In the genomic region with DNA sequence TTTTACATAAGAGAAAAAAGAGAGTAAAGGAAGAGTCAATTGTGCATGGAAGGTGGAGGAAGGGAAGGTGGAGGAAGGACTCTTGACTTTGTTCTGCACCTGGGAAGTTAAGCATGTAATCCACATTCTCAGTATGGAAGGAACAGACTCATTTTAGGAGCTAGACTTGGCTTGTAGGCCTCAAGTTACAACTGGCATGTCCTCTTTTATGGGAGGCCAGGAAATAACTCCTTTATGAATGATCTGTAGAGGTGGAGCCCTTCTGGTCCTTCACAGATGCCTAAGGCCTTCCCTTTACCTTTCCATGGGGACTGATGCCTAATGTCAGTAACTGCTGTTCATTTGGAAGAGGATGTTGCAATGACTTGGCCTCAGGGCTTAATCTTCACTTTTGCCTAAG, we compare ENCODE assay signal across 21 cellular contexts.
"Had no signal": no experiment of that assay in that cellular context is flagged by ENCODE, and none has a peak within 500 bp of the region (broad histone marks: within the 10 kb centered on the region; RNA-seq: fewer than 3 reads in every experiment).

No MANE protein-coding gene starts in this region.

- DNase-seq: dorsolateral prefrontal cortex; effector CD4-positive, alpha-beta T cell; esophagus squamous epithelium; hypothalamus; immature natural killer cell; left ventricle myocardium superior; lower lobe of right lung; naive B cell; pancreas; stimulated activated CD4-positive, alpha-beta T cell treated with anti-CD3 and anti-CD28 coated beads, Interleukin-2, amount 100 ng/mL, for 24 hours; stimulated activated CD4-positive, alpha-beta T cell treated with anti-CD3 and anti-CD28 coated beads, Interleukin-4, amount 100 ng/mL, for 24 hours; upper lobe of left lung had no signal

- ATAC-seq: left ventricle myocardium superior; lower lobe of right lung; pancreas; sciatic nerve; stimulated activated memory B cell treated with anti-CD40 and anti-IgM and Interleukin-4, amounts not matched to agents 10 μg/mL and 1 μg/mL and 100 μg/mL, for 72 hours had no signal

- H3K4me3 ChIP-seq: dorsolateral prefrontal cortex, esophagus squamous epithelium, lower lobe of right lung, pancreas, right atrium auricular region, thoracic aorta, tibial nerve, upper lobe of left lung had no signal

- H3K27ac ChIP-seq: dorsolateral prefrontal cortex, esophagus squamous epithelium, lower lobe of right lung, neutrophil, pancreas, thoracic aorta, tibial nerve, upper lobe of left lung had no signal

- H3K4me1 ChIP-seq: esophagus squamous epithelium, lower lobe of right lung, pancreas, right atrium auricular region, upper lobe of left lung had no signal

- FAIRE-seq: colon, frontal cortex, pancreas, urothelium cell line had no signal

- H3K9me3 ChIP-seq: esophagus squamous epithelium, lower lobe of right lung, neutrophil, pancreas, right atrium auricular region, thoracic aorta, tibial nerve, upper lobe of left lung had no signal

- H3K36me3 ChIP-seq: esophagus squamous epithelium, lower lobe of right lung, neutrophil, pancreas, right atrium auricular region, thoracic aorta, tibial nerve, upper lobe of left lung had no signal

- H3K27me3 ChIP-seq: dorsolateral prefrontal cortex, pancreas, right atrium auricular region, tibial nerve, upper lobe of left lung had no signal
